22 cellular contexts compared by ENCODE assay signal in genomic region chr7:1745018-1745532, GRCh38.
"Had no signal": no experiment of that assay in that cellular context is flagged by ENCODE, and none has a peak within 500 bp of the region (broad histone marks: within the 10 kb centered on the region; RNA-seq: fewer than 3 reads in every experiment).

No MANE protein-coding gene starts in this region.

- H3K27ac ChIP-seq: RWPE1, SJCRH30 had no signal

- ATAC-seq: Panc1, PC-3, Right ventricle myocardium inferior, SK-N-SH treated with all-trans-retinoic acid at 6 μM for 48 hours, T-cell had no signal

- H3K4me1 ChIP-seq: SJCRH30 had no signal

- H3K36me3 ChIP-seq: SJCRH30 had no signal

- H3K9me3 ChIP-seq: SJCRH30 had no signal

- DNase-seq: KBM-7, MV-4-11, NCI-H1092, NCI-H1105 treated with DMSO at 0.1 percent for 48 hours, NCI-H1417 treated with DMSO at 0.1 percent for 48 hours, NCI-H146, NCI-H1694 treated with DMSO at 0.1 percent for 48 hours, NCI-H1930, NCI-H2081, NCI-H2107, NCI-H2227 treated with DMSO at 0.1 percent for 48 hours, NCI-H524, NCI-H69, NCI-H774, PC-3, SHP77 treated with DMSO at 0.1 percent for 48 hours, SJCRH30, T-cell had no signal

- H3K4me3 ChIP-seq: SJCRH30 had no signal
